ENCODE assay signal across 8 cellular contexts in genomic region chr1:207807395-207808321, GRCh38. TPM values are rescaled to one million over a fixed set of nuclear protein-coding genes. Genes with fewer than 3 reads are reported as not detected.
DNase-seq lines count a peak whose midpoint lies in the region; ATAC-seq and TF ChIP-seq lines count a peak whose summit lies in the region.

No MANE protein-coding gene starts in this region.

- intact Hi-C loops in activated CD8-positive, alpha-beta T cell treated with anti-CD3 and anti-CD28 coated beads for 36 hours (cut with micrococcal nuclease), result no loop called here
- intact Hi-C loops in PC-9 (cut with micrococcal nuclease; ENCODE audit: unreplicated experiment), result no loop called here

- peaks cover 44% of the 10 kb centered on the region for H3K4me1 Mint-ChIP-seq in activated CD8-positive, alpha-beta T cell treated with anti-CD3 and anti-CD28 coated beads for 36 hours (ENCODE audit: low read depth)

- POLR2A ChIA-PET in activated CD8-positive, alpha-beta T cell treated with anti-CD3 and anti-CD28 coated beads for 36 hours (lab: Charles Lee), result no interaction called here
- POLR2A ChIA-PET in PC-9 (lab: Charles Lee; ENCODE audit: unreplicated experiment), result no interaction called here

- no peaks in the 10 kb centered on the region for H3F3A ChIP-seq in PC-9 (ENCODE audit: insufficient read depth, low read depth)

- no peaks in the 10 kb centered on the region for H4K20me1 ChIP-seq in PC-9 (ENCODE audit: insufficient read depth)

- ATAC-seq in activated CD8-positive, alpha-beta T cell treated with anti-CD3 and anti-CD28 coated beads for 36 hours, result no peak

- H3K4me1 ChIP-seq in right atrium auricular region (peaks cover 0 to 100% of the 10 kb centered on the region in 2 donors), PC-9 (replicated peaks; ENCODE audit: insufficient read depth) (no peaks in the 10 kb centered on the region)

- H3K27me3 ChIP-seq in right atrium auricular region, result no peaks in the 10 kb centered on the region
- H3K27me3 ChIP-seq in PC-9 (ENCODE audit: insufficient read depth, low read depth), result no peaks in the 10 kb centered on the region

- H3K27me3 Mint-ChIP-seq in activated CD8-positive, alpha-beta T cell treated with anti-CD3 and anti-CD28 coated beads for 36 hours, result no peaks in the 10 kb centered on the region

- H3K4me3 Mint-ChIP-seq in activated CD8-positive, alpha-beta T cell treated with anti-CD3 and anti-CD28 coated beads for 36 hours, result no peak overlapping the region

- H3K9me3 Mint-ChIP-seq in activated CD8-positive, alpha-beta T cell treated with anti-CD3 and anti-CD28 coated beads for 36 hours, result no peaks in the 10 kb centered on the region

- no TSS peak for BruUV-seq in PC-9 (replicated peaks; lab: Mats Ljungman, UMichigan)

- no peak overlapping the region for H3K4me2 ChIP-seq in PC-9

- no peaks in the 10 kb centered on the region for H3K9me2 ChIP-seq in PC-9 (ENCODE audit: insufficient read depth)

- H3K36me3 Mint-ChIP-seq in activated CD8-positive, alpha-beta T cell treated with anti-CD3 and anti-CD28 coated beads for 36 hours (ENCODE audit: low read depth), result peaks cover 16% of the 10 kb centered on the region

- CTCF ChIA-PET in activated CD8-positive, alpha-beta T cell treated with anti-CD3 and anti-CD28 coated beads for 36 hours (lab: Charles Lee), result interaction anchor here (1.0 to 3.6 kb wide), 3 partner anchors 10 to 61 kb away, joined by 4 to 29 read pairs (median 7); no protein-coding TSS in a partner anchor
- CTCF ChIA-PET in PC-9 (lab: Charles Lee), result no interaction called here

- peak overlapping the region; percentile 80 for H3K27ac Mint-ChIP-seq in activated CD8-positive, alpha-beta T cell treated with anti-CD3 and anti-CD28 coated beads for 36 hours

- H3K4me3 ChIP-seq in right atrium auricular region (no peak overlapping the region), PC-9 (no peak overlapping the region)

- no peak overlapping the region for H2AFZ ChIP-seq in PC-9

- H3K36me3 ChIP-seq in right atrium auricular region (peaks cover 97% of the 10 kb centered on the region), PC-9 (ENCODE audit: low read depth) (peaks cover 10% of the 10 kb centered on the region; the same call in 1 of the 2 replicates)

- TF ChIP-seq CTCF in activated CD8-positive, alpha-beta T cell treated with anti-CD3 and anti-CD28 coated beads for 36 hours (IDR thresholded peaks at IDR 0.05), result no peak
- TF ChIP-seq CTCF in right atrium auricular region (IDR thresholded peaks at IDR 0.05) (no peak), PC-9 (conservative IDR thresholded peaks at IDR 0.05) (no peak)

- no peaks in the 10 kb centered on the region for H3K79me2 ChIP-seq in PC-9 (ENCODE audit: low read depth)

- peak overlapping the region; percentile 94 to 96 for H3K27ac ChIP-seq in right atrium auricular region
- peak overlapping the region; percentile 63 for H3K27ac ChIP-seq in substantia nigra (ENCODE audit: low read depth, low read length, poor library complexity, severe bottlenecking)
- H3K27ac ChIP-seq in PC-9, result no peak overlapping the region

- H3K9me3 ChIP-seq in right atrium auricular region (no peaks in the 10 kb centered on the region), PC-9 (ENCODE audit: insufficient read depth, low read depth) (no peaks in the 10 kb centered on the region)

- DNase-seq in SIG-M5 treated with dmso at 0.1 percent for 504 hours (lab: John Stamatoyannopoulos, UW; ENCODE audit: unreplicated experiment) (peak; percentile 89), SIG-M5 (lab: John Stamatoyannopoulos, UW) (no peak), right atrium auricular region (ENCODE audit: low spot score) (no peak), substantia nigra (lab: John Stamatoyannopoulos, UW) (peak in 26 of 49 donors; percentile 30 to 77 (median 57)), PC-9 (no peak), activated gamma-delta T cell treated with Interleukin-2 at 50 U/mL for 16 hours (no peak)
- DNase-seq in activated CD8-positive, alpha-beta T cell treated with anti-CD3 and anti-CD28 coated beads for 36 hours, result no peak
- no peak for DNase-seq in stimulated activated CD4-positive, alpha-beta T cell treated with anti-CD3 and anti-CD28 coated beads, Interleukin-15, amount 100 ng/mL, for 24 hours

RNA-seq across cellular contexts. Expression of gene CD46, which starts 55.8 kb away (rescaled TPM):
- 10 to 100 TPM; 77.7 to 84.3 TPM for total RNA-seq in activated CD8-positive, alpha-beta T cell treated with anti-CD3 and anti-CD28 coated beads for 36 hours
- total RNA-seq in right atrium auricular region (10 to 100 TPM; 44.9 to 85.4 TPM), PC-9 (2021) (149 and 214 TPM in 2 replicates)

Comparison
In these comparisons a context has a peak if more than half of its experiments do, and no peak if none do; other contexts are left out.
1. DNase-seq: peak in SIG-M5 treated with dmso at 0.1 percent for 504 hours (single experiment) and substantia nigra (26 of 49); none in SIG-M5 (single experiment), activated CD8-positive, alpha-beta T cell treated with anti-CD3 and anti-CD28 coated beads for 36 hours (single experiment), right atrium auricular region (single experiment), stimulated activated CD4-positive, alpha-beta T cell treated with anti-CD3 and anti-CD28 coated beads, Interleukin-15, amount 100 ng/mL, for 24 hours (single experiment), PC-9 (0 of 2) and activated gamma-delta T cell treated with Interleukin-2 at 50 U/mL for 16 hours (single experiment).